ENCODE assay signal across 1 cellular context in genomic region chr3:193129607-193130006, GRCh38.
TF ChIP-seq lines count a peak whose summit lies in the region.

No MANE protein-coding gene starts in this region.

TF ChIP-seq in HCT116, 20 proteins besides CTCF, POLR2A, EP300 and RAD21 (continued from another document):
- TF ChIP-seq, protein P1, sequence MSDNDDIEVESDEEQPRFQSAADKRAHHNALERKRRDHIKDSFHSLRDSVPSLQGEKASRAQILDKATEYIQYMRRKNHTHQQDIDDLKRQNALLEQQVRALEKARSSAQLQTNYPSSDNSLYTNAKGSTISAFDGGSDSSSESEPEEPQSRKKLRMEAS (IDR thresholded peaks at IDR 0.05) = no peak
- no peak for TF ChIP-seq ELF1 (IDR thresholded peaks at IDR 0.05; ENCODE audit: borderline replicate concordance, low read depth)
- TF ChIP-seq TCF7L2 (IDR thresholded peaks at IDR 0.05; ENCODE audit: borderline replicate concordance, extremely low read depth, insufficient read depth, insufficient read length) = no peak
- no peak for TF ChIP-seq EZH2 (IDR thresholded peaks at IDR 0.05)
TF ChIP-seq in HCT116: peak in this region for 0.
